ENCODE assay signal across 8 cellular contexts in genomic region chr14:50225974-50226297, GRCh38. TPM values are rescaled to one million over a fixed set of nuclear protein-coding genes. Genes with fewer than 3 reads are reported as not detected.
A peak's percentile ranks its signal among the peaks of the same experiment; 100 is the strongest.
DNase-seq lines count a peak whose midpoint lies in the region; ATAC-seq and TF ChIP-seq lines count a peak whose summit lies in the region.

No MANE protein-coding gene starts in this region.

- ATAC-seq in HG03378 (IDR thresholded peaks at IDR 0.05; ENCODE audit: unreplicated experiment): no peak

- H3K79me2 ChIP-seq in OCI-LY1 (ENCODE audit: insufficient read depth, low read length) (peaks cover 80% of the 10 kb centered on the region), fibroblast of lung (ENCODE audit: control insufficient read depth, insufficient read depth, low read length) (peaks cover 75% of the 10 kb centered on the region)

- H4K20me1 ChIP-seq in OCI-LY1 (ENCODE audit: insufficient read depth, low read length) (no peaks in the 10 kb centered on the region), fibroblast of lung (ENCODE audit: control insufficient read depth, extremely low read depth, insufficient read depth, low read length) (no peaks in the 10 kb centered on the region)

- H3K9me2 ChIP-seq in OCI-LY1 (ENCODE audit: low read depth, low read length): no peaks in the 10 kb centered on the region

- H3K4me3 ChIP-seq in OCI-LY1 (ENCODE audit: low read depth, low read length, poor library complexity, severe bottlenecking): peak overlapping the region; percentile 32
- no peak overlapping the region for H3K4me3 ChIP-seq in fibroblast of lung (replicated peaks in 1 of 4; ENCODE audit: control extremely low read depth in 1 of 4, insufficient read depth in 1 of 4, low read depth in 3 of 4, low read length in 4 of 4)

- H3K36me3 ChIP-seq in OCI-LY1 (ENCODE audit: insufficient read depth, low read length) (peaks cover 5% of the 10 kb centered on the region; the same call in 1 of the 2 replicates), fibroblast of lung (ENCODE audit: control insufficient read depth, insufficient read depth, low read length) (no peaks in the 10 kb centered on the region)

- no peak overlapping the region for H2AFZ ChIP-seq in OCI-LY1 (ENCODE audit: low read length)
- H2AFZ ChIP-seq in fibroblast of lung (ENCODE audit: low read length): no peak overlapping the region

- H3K4me1 ChIP-seq in OCI-LY1 (ENCODE audit: insufficient read depth, low read length, severe bottlenecking) (peaks cover 51% of the 10 kb centered on the region), fibroblast of lung (ENCODE audit: control insufficient read depth, extremely low read depth, insufficient read depth, low read length) (peaks cover 8% of the 10 kb centered on the region)

- no peaks in the 10 kb centered on the region for H3K27me3 ChIP-seq in OCI-LY1 (ENCODE audit: insufficient read depth, low read length)
- no peaks in the 10 kb centered on the region for H3K27me3 ChIP-seq in fibroblast of lung (ENCODE audit: control insufficient read depth, insufficient read depth, low read length)

- peak overlapping the region; percentile 17; the same call in 1 of the 2 replicates for H3K9ac ChIP-seq in OCI-LY1 (ENCODE audit: low read length)
- H3K9ac ChIP-seq in fibroblast of lung (ENCODE audit: insufficient read depth, low read length): no peak overlapping the region

- H3K9me3 ChIP-seq in OCI-LY1 (ENCODE audit: low read length) (no peaks in the 10 kb centered on the region), fibroblast of lung (ENCODE audit: control insufficient read depth, insufficient read depth, low read depth, low read length) (no peaks in the 10 kb centered on the region)

- TF ChIP-seq CTCF in OCI-LY1 (IDR thresholded peaks at IDR 0.05; ENCODE audit: low read length) (no peak), fibroblast of lung (conservative IDR thresholded peaks at IDR 0.05 in 1 of 2, IDR thresholded peaks at IDR 0.05 in 1 of 2; ENCODE audit: low read depth in 1 of 2, low read length in 2 of 2) (no peak)

- H3K4me2 ChIP-seq in OCI-LY1 (ENCODE audit: low read length) (peak overlapping the region; percentile 41), fibroblast of lung (ENCODE audit: extremely low read depth, insufficient read depth, low read length) (peak overlapping the region; percentile 46)

- H3K27ac ChIP-seq in OCI-LY1 (ENCODE audit: low read depth, low read length, poor library complexity, severe bottlenecking) (peak overlapping the region; percentile 59), fibroblast of lung (ENCODE audit: insufficient read depth, low read length) (peak overlapping the region; percentile 26)

- no peaks in the 10 kb centered on the region for H3F3A ChIP-seq in OCI-LY1 (ENCODE audit: insufficient read depth, low read length)

- peak in 2 of 3 experiments; percentile 31 to 32 for DNase-seq in NCI-H1417 (lab: John Stamatoyannopoulos, UW)
- DNase-seq in NCI-H1417 treated with DMSO at 0.1 percent for 48 hours (lab: John Stamatoyannopoulos, UW): no peak
- no peak for DNase-seq in fibroblast of lung (ENCODE audit: low read depth in 2 of 2)
- peak; percentile 1 for DNase-seq in smooth muscle cell of the brain vasculature (ENCODE audit: low read depth, low spot score)
- no peak for DNase-seq in NCI-H2081 treated with DMSO at 0.1 percent for 48 hours (lab: John Stamatoyannopoulos, UW)
- no peak for DNase-seq in AG08395 (ENCODE audit: low spot score)

RNA-seq across cellular contexts. Expression of gene SOS2, which starts 5.4 kb away (rescaled TPM):
- 19.5 and 23.8 TPM in 2 replicates for total RNA-seq in fibroblast of lung
- polyA plus RNA-seq in fibroblast of lung: 11.9 and 16.1 TPM in 2 replicates
- polyA plus RNA-seq in fibroblast of lung (2012): 8.0 and 10.4 TPM in 2 replicates
- 4.9 and 7.4 TPM in 2 replicates for polyA minus RNA-seq in fibroblast of lung (ENCODE audit: low replicate concordance)

Comparison
In these comparisons a context has a peak if more than half of its experiments do, and no peak if none do; other contexts are left out.
1. DNase-seq: peak in NCI-H1417 (2 of 3) and smooth muscle cell of the brain vasculature (single experiment); none in NCI-H1417 treated with DMSO at 0.1 percent for 48 hours (single experiment), fibroblast of lung (0 of 2), NCI-H2081 treated with DMSO at 0.1 percent for 48 hours (single experiment) and AG08395 (single experiment).